30 cellular contexts compared by ENCODE assay signal in genomic region chr4:42331040-42331439, GRCh38.
"Had no signal": no experiment of that assay in that cellular context is flagged by ENCODE, and none has a peak within 500 bp of the region (broad histone marks: within the 10 kb centered on the region; RNA-seq: fewer than 3 reads in every experiment).

No MANE protein-coding gene starts in this region.

- DNase-seq: glutamatergic neuron; heart right ventricle; hippocampal formation; kidney glomerular epithelial cell; left cardiac atrium; left lung; mesendoderm; naive thymus-derived CD4-positive, alpha-beta T cell; occipital lobe; right lobe of liver; spleen; stimulated activated CD4-positive, alpha-beta T cell treated with anti-CD3 and anti-CD28 coated beads, Interleukin-4, amount 100 ng/mL, for 4 hours; stimulated activated CD8-positive, alpha-beta memory T cell treated with anti-CD3 and anti-CD28 coated beads, Interleukin-4, amount 100 ng/mL, for 48 hours; stimulated activated naive CD4-positive, alpha-beta T cell treated with Interleukin-2 at 50 U/mL for 16 hours; stimulated activated naive CD8-positive, alpha-beta T cell treated with anti-CD3 and anti-CD28 coated beads, Interleukin-15, amount 100 ng/mL, for 72 hours; substantia nigra; uterus had no signal

- H3K27me3 ChIP-seq: heart right ventricle, left lung, neural progenitor cell, neutrophil, right atrium auricular region, right lobe of liver, spleen, tibial nerve, uterus had no signal

- H3K4me1 ChIP-seq: left lung, neural progenitor cell, parathyroid adenoma, right lobe of liver, spleen, uterus had no signal

- H3K36me3 ChIP-seq: heart right ventricle, left lung, neural progenitor cell, neutrophil, right atrium auricular region, right lobe of liver, spleen, tibial nerve, uterus had no signal

- H3K4me3 Mint-ChIP-seq: mesothelial cell of epicardium; naive thymus-derived CD4-positive, alpha-beta T cell; natural killer cell treated with Interleukin-12 subunit alpha and Interleukin-12 subunit beta and Interleukin-15 and Interleukin-18, amount 100 ng/mL, for 72 hours; neural progenitor cell; stimulated activated memory B cell treated with anti-CD40 and anti-IgM and Interleukin-4, amounts not matched to agents 10 μg/mL and 1 μg/mL and 100 μg/mL, for 72 hours; stimulated activated naive CD8-positive, alpha-beta T cell treated with anti-CD3 and anti-CD28 coated beads, Interleukin-15, amount 100 ng/mL, for 72 hours; type B pancreatic cell had no signal

- H3K4me1 Mint-ChIP-seq: naive thymus-derived CD4-positive, alpha-beta T cell; neural progenitor cell; stimulated activated memory B cell treated with anti-CD40 and anti-IgM and Interleukin-4, amounts not matched to agents 10 μg/mL and 1 μg/mL and 100 μg/mL, for 72 hours; stimulated activated naive CD8-positive, alpha-beta T cell treated with anti-CD3 and anti-CD28 coated beads, Interleukin-15, amount 100 ng/mL, for 72 hours had no signal

- H3K36me3 Mint-ChIP-seq: mesothelial cell of epicardium; naive thymus-derived CD4-positive, alpha-beta T cell; natural killer cell treated with Interleukin-12 subunit alpha and Interleukin-12 subunit beta and Interleukin-15 and Interleukin-18, amount 100 ng/mL, for 72 hours; neural progenitor cell; stimulated activated memory B cell treated with anti-CD40 and anti-IgM and Interleukin-4, amounts not matched to agents 10 μg/mL and 1 μg/mL and 100 μg/mL, for 72 hours; type B pancreatic cell had no signal

- H3K9me3 ChIP-seq: heart right ventricle, left lung, neutrophil, right atrium auricular region, right lobe of liver, spleen, tibial nerve, uterus had no signal

- H3K27ac ChIP-seq: left lung, neural progenitor cell, neutrophil, parathyroid adenoma, right lobe of liver, skin epidermis, spleen, uterus had no signal

- ATAC-seq: left lung; naive thymus-derived CD4-positive, alpha-beta T cell; natural killer cell treated with Interleukin-12 subunit alpha and Interleukin-12 subunit beta and Interleukin-15 and Interleukin-18, amount 100 ng/mL, for 72 hours; right lobe of liver; stimulated activated memory B cell treated with anti-CD40 and anti-IgM and Interleukin-4, amounts not matched to agents 10 μg/mL and 1 μg/mL and 100 μg/mL, for 72 hours; stimulated activated naive CD8-positive, alpha-beta T cell treated with anti-CD3 and anti-CD28 coated beads, Interleukin-15, amount 100 ng/mL, for 72 hours had no signal

- H3K27ac Mint-ChIP-seq: mesothelial cell of epicardium; naive thymus-derived CD4-positive, alpha-beta T cell; natural killer cell treated with Interleukin-12 subunit alpha and Interleukin-12 subunit beta and Interleukin-15 and Interleukin-18, amount 100 ng/mL, for 72 hours; neural progenitor cell; progenitor cell of endocrine pancreas; stimulated activated memory B cell treated with anti-CD40 and anti-IgM and Interleukin-4, amounts not matched to agents 10 μg/mL and 1 μg/mL and 100 μg/mL, for 72 hours; stimulated activated naive CD8-positive, alpha-beta T cell treated with anti-CD3 and anti-CD28 coated beads, Interleukin-15, amount 100 ng/mL, for 72 hours; type B pancreatic cell had no signal

- H3K9me3 Mint-ChIP-seq: mesothelial cell of epicardium; natural killer cell treated with Interleukin-12 subunit alpha and Interleukin-12 subunit beta and Interleukin-15 and Interleukin-18, amount 100 ng/mL, for 72 hours; neural progenitor cell; stimulated activated naive CD8-positive, alpha-beta T cell treated with anti-CD3 and anti-CD28 coated beads, Interleukin-15, amount 100 ng/mL, for 72 hours had no signal

- H3K4me3 ChIP-seq: heart right ventricle, left lung, lung, neural progenitor cell, right atrium auricular region, right lobe of liver, skin epidermis, spleen, tibial nerve, uterus had no signal

- H3K27me3 Mint-ChIP-seq: progenitor cell of endocrine pancreas, type B pancreatic cell had no signal

- FAIRE-seq: keratinocyte had no signal
